In the genomic region with DNA sequence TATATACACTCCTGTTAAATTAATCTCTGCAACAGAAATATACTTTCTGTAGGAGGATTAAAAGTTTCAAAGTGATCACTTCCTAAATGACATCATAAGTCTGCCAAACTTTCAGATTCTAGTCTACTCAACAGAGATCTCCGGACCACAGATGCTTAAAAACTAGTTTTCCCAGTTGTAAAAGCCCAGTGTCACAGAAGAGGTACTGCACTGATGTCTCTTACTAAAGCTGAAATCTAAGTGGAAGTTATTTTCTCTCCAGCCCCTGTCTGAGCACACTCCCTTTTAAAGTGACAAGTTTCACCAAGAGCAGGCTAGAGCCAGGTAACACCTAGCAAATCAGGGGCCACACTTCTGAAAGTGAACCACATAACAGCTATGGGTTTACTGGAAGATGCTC, we compare ENCODE assay signal across 2 cellular contexts.
TF ChIP-seq lines count a peak whose summit lies in the region.

No MANE protein-coding gene starts in this region.

TF ChIP-seq in GM23338, 12 proteins besides CTCF, POLR2A, EP300 and RAD21:
- TF ChIP-seq, protein P1, sequence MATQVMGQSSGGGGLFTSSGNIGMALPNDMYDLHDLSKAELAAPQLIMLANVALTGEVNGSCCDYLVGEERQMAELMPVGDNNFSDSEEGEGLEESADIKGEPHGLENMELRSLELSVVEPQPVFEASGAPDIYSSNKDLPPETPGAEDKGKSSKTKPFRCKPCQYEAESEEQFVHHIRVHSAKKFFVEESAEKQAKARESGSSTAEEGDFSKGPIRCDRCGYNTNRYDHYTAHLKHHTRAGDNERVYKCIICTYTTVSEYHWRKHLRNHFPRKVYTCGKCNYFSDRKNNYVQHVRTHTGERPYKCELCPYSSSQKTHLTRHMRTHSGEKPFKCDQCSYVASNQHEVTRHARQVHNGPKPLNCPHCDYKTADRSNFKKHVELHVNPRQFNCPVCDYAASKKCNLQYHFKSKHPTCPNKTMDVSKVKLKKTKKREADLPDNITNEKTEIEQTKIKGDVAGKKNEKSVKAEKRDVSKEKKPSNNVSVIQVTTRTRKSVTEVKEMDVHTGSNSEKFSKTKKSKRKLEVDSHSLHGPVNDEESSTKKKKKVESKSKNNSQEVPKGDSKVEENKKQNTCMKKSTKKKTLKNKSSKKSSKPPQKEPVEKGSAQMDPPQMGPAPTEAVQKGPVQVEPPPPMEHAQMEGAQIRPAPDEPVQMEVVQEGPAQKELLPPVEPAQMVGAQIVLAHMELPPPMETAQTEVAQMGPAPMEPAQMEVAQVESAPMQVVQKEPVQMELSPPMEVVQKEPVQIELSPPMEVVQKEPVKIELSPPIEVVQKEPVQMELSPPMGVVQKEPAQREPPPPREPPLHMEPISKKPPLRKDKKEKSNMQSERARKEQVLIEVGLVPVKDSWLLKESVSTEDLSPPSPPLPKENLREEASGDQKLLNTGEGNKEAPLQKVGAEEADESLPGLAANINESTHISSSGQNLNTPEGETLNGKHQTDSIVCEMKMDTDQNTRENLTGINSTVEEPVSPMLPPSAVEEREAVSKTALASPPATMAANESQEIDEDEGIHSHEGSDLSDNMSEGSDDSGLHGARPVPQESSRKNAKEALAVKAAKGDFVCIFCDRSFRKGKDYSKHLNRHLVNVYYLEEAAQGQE (IDR thresholded peaks at IDR 0.05; ENCODE audit: unreplicated experiment), result no peak
- no peak for TF ChIP-seq POLR2AphosphoS5 (IDR thresholded peaks at IDR 0.05; ENCODE audit: low read depth)

TF ChIP-seq in SK-N-SH treated with all-trans-retinoic acid at 6 μM for 48 hours, 23 proteins besides CTCF, POLR2A, EP300 and RAD21 (continued from another document):
- TF ChIP-seq, protein P2, sequence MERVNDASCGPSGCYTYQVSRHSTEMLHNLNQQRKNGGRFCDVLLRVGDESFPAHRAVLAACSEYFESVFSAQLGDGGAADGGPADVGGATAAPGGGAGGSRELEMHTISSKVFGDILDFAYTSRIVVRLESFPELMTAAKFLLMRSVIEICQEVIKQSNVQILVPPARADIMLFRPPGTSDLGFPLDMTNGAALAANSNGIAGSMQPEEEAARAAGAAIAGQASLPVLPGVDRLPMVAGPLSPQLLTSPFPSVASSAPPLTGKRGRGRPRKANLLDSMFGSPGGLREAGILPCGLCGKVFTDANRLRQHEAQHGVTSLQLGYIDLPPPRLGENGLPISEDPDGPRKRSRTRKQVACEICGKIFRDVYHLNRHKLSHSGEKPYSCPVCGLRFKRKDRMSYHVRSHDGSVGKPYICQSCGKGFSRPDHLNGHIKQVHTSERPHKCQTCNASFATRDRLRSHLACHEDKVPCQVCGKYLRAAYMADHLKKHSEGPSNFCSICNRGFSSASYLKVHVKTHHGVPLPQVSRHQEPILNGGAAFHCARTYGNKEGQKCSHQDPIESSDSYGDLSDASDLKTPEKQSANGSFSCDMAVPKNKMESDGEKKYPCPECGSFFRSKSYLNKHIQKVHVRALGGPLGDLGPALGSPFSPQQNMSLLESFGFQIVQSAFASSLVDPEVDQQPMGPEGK (CRISPR knock-in tag; IDR thresholded peaks at IDR 0.05; ENCODE audit: borderline replicate concordance), result no peak
- TF ChIP-seq, protein P3, sequence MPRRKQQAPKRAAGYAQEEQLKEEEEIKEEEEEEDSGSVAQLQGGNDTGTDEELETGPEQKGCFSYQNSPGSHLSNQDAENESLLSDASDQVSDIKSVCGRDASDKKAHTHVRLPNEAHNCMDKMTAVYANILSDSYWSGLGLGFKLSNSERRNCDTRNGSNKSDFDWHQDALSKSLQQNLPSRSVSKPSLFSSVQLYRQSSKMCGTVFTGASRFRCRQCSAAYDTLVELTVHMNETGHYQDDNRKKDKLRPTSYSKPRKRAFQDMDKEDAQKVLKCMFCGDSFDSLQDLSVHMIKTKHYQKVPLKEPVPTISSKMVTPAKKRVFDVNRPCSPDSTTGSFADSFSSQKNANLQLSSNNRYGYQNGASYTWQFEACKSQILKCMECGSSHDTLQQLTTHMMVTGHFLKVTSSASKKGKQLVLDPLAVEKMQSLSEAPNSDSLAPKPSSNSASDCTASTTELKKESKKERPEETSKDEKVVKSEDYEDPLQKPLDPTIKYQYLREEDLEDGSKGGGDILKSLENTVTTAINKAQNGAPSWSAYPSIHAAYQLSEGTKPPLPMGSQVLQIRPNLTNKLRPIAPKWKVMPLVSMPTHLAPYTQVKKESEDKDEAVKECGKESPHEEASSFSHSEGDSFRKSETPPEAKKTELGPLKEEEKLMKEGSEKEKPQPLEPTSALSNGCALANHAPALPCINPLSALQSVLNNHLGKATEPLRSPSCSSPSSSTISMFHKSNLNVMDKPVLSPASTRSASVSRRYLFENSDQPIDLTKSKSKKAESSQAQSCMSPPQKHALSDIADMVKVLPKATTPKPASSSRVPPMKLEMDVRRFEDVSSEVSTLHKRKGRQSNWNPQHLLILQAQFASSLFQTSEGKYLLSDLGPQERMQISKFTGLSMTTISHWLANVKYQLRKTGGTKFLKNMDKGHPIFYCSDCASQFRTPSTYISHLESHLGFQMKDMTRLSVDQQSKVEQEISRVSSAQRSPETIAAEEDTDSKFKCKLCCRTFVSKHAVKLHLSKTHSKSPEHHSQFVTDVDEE (CRISPR knock-in tag; IDR thresholded peaks at IDR 0.05), result no peak
- TF ChIP-seq ZNF70 (CRISPR knock-in tag; IDR thresholded peaks at IDR 0.05), result no peak
- TF ChIP-seq ZNF8 (CRISPR knock-in tag; IDR thresholded peaks at IDR 0.05), result no peak
